ENCODE assay signal across 10 cellular contexts in genomic region chr10:95110823-95111222, GRCh38. TPM values are rescaled to one million over a fixed set of nuclear protein-coding genes. Genes with fewer than 3 reads are reported as not detected.
A peak's percentile ranks its signal among the peaks of the same experiment; 100 is the strongest.
DNase-seq lines count a peak whose midpoint lies in the region; ATAC-seq, FAIRE-seq and TF ChIP-seq lines count a peak whose summit lies in the region.
"Not testable (repeated sequence)": the region's sequence is repeated elsewhere in the genome, so short reads cannot be mapped to it uniquely, and the experiment has no call there.
"Had no signal": no experiment of that assay in that cellular context is flagged by ENCODE, and none has a peak within 500 bp of the region (broad histone marks: within the 10 kb centered on the region; RNA-seq: fewer than 3 reads in every experiment).

No MANE protein-coding gene starts in this region.

- in situ Hi-C loops in HepG2 (cut with HindIII; ENCODE audit: extremely low pct_ligation_motif_present, low pct_unique_long_range_greater_than_20kb): not testable (repeated sequence)

- ATAC-seq in HepG2: peak; percentile 43; the same call in 2 of the 3 replicates

- H3K36me3 ChIP-seq in HepG2 (replicated peaks in 1 of 2; ENCODE audit: control insufficient read depth in 1 of 2, insufficient read depth in 2 of 2, low read length in 2 of 2): not testable (repeated sequence)

- not testable (repeated sequence) for H3K9me3 ChIP-seq in HepG2 (ENCODE audit: low read length)

- not testable (repeated sequence) for TF ChIP-seq CTCF in HepG2 (CRISPR knock-in tag; IDR thresholded peaks at IDR 0.05)

- H3K4me2 ChIP-seq in HepG2 (ENCODE audit: low read depth, low read length): peak overlapping the region; percentile 65

- H4K20me1 ChIP-seq in HepG2 (ENCODE audit: insufficient read depth, low read length): not testable (repeated sequence)

- H3K9ac ChIP-seq in HepG2 (ENCODE audit: insufficient read depth, low read depth, low read length): not testable (repeated sequence)

- not testable (repeated sequence) for TF ChIP-seq RAD21 in HepG2 (CRISPR knock-in tag; IDR thresholded peaks at IDR 0.05)

- CTCF ChIA-PET in HepG2 (lab: Yijun Ruan, JAX; ENCODE audit: low intra/inter-chr PET ratio, low total read pairs): not testable (repeated sequence)

- H2AFZ ChIP-seq in HepG2 (ENCODE audit: low read length): not testable (repeated sequence)

- FAIRE-seq in HepG2 (lab: Jason Lieb, UNC): not testable (repeated sequence)

- 0% methylated on average over 3 of the region's 6 CpGs for WGBS in HepG2 (ENCODE audit: low lambda C conversion rate)

- 0 out of 6 replicates have a peak overlapping the region, but pooled peaks of 1 of the 3 experiments have one; percentile 9 for H3K4me3 ChIP-seq in HepG2 (replicated peaks in 1 of 3; ENCODE audit: insufficient read depth in 1 of 3, low read depth in 2 of 3, low read length in 3 of 3)

- H3K4me1 ChIP-seq in HepG2 (ENCODE audit: insufficient read depth, low read length): peaks cover 37% of the 10 kb centered on the region

- not testable (repeated sequence) for TF ChIP-seq POLR2A in HepG2 (IDR thresholded peaks at IDR 0.05; ENCODE audit: insufficient read depth in 1 of 2, low read depth in 2 of 2, low read length in 2 of 2)

- H3K27me3 ChIP-seq in HepG2 (ENCODE audit: control insufficient read depth in 1 of 2, insufficient read depth in 2 of 2, low read length in 2 of 2): not testable (repeated sequence)

- DNase-seq in NCI-H748 (lab: John Stamatoyannopoulos, UW; ENCODE audit: unreplicated experiment): peak; percentile 8
- DNase-seq in HepG2 (ENCODE audit: low spot score): not testable (repeated sequence)

- POLR2A ChIA-PET in HepG2 (lab: Yijun Ruan, JAX): not testable (repeated sequence)

- not testable (repeated sequence) for TF ChIP-seq EP300 in HepG2 (IDR thresholded peaks at IDR 0.05; ENCODE audit: low read depth in 2 of 2, low read length in 2 of 2); HepG2 (CRISPR knock-in tag; IDR thresholded peaks at IDR 0.05; ENCODE audit: borderline replicate concordance)

- H3K27ac ChIP-seq in HepG2 (ENCODE audit: extremely low read length, insufficient read depth, low read length): not testable (repeated sequence)

- intact Hi-C loops in HepG2 (cut with micrococcal nuclease; ENCODE audit: unreplicated experiment): not testable (repeated sequence)

- H3K79me2 ChIP-seq in HepG2 (ENCODE audit: insufficient read depth, low read length): not testable (repeated sequence)

- BruUV-seq in HepG2 (replicated peaks; lab: Mats Ljungman, UMichigan): not testable (repeated sequence)

TF ChIP-seq in HepG2, 621 proteins besides CTCF, POLR2A, EP300 and RAD21:
- TF ChIP-seq, protein P1, sequence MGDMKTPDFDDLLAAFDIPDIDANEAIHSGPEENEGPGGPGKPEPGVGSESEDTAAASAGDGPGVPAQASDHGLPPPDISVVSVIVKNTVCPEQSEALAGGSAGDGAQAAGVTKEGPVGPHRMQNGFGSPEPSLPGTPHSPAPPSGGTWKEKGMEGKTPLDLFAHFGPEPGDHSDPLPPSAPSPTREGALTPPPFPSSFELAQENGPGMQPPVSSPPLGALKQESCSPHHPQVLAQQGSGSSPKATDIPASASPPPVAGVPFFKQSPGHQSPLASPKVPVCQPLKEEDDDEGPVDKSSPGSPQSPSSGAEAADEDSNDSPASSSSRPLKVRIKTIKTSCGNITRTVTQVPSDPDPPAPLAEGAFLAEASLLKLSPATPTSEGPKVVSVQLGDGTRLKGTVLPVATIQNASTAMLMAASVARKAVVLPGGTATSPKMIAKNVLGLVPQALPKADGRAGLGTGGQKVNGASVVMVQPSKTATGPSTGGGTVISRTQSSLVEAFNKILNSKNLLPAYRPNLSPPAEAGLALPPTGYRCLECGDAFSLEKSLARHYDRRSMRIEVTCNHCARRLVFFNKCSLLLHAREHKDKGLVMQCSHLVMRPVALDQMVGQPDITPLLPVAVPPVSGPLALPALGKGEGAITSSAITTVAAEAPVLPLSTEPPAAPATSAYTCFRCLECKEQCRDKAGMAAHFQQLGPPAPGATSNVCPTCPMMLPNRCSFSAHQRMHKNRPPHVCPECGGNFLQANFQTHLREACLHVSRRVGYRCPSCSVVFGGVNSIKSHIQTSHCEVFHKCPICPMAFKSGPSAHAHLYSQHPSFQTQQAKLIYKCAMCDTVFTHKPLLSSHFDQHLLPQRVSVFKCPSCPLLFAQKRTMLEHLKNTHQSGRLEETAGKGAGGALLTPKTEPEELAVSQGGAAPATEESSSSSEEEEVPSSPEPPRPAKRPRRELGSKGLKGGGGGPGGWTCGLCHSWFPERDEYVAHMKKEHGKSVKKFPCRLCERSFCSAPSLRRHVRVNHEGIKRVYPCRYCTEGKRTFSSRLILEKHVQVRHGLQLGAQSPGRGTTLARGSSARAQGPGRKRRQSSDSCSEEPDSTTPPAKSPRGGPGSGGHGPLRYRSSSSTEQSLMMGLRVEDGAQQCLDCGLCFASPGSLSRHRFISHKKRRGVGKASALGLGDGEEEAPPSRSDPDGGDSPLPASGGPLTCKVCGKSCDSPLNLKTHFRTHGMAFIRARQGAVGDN (CRISPR knock-in tag; IDR thresholded peaks at IDR 0.05): 0 out of 2 replicates have a peak, but pooled peaks have one; percentile 12

RNA-seq across cellular contexts. Expression of gene CYP2C8, which starts 41.5 kb away (rescaled TPM):
- total RNA-seq in HepG2 (2016; rRNA removed; fragmentation: Illumina TruSeq; extraction: Trizol): 0.09 TPM in 1 of 2 replicates, not detected in the other
- 0.10 TPM in 1 of 2 replicates, not detected in the other for total RNA-seq in HepG2 (2016; cell fraction: cytosol; rRNA removed; fragmentation: Illumina TruSeq; extraction: Trizol; ENCODE audit: low read depth)
- 0.15 TPM in 1 of 2 replicates, not detected in the other for total RNA-seq in HepG2 (2016; cell fraction: insoluble cytoplasmic fraction; rRNA removed; fragmentation: Illumina TruSeq; extraction: Trizol)
- total RNA-seq in HepG2 (2016; cell fraction: membrane; rRNA removed; fragmentation: Illumina TruSeq; extraction: Trizol): 0.14 and 0.19 TPM in 2 replicates
- 0.31 and 0.84 TPM in 2 replicates for total RNA-seq in HepG2 (2016; cell fraction: nucleus; rRNA removed; fragmentation: Illumina TruSeq; extraction: Trizol)
- 0.13 and 0.15 TPM in 2 replicates for polyA plus RNA-seq in HepG2 (2011; rRNA removed)
- polyA plus RNA-seq in HepG2 (2011; cell fraction: cytosol; rRNA removed): 0.03 TPM in 2 replicates
- polyA plus RNA-seq in HepG2 (2011; cell fraction: nucleus; rRNA removed): 0.37 and 0.68 TPM in 2 replicates
- 0.11 TPM in 1 of 2 replicates, not detected in the other for polyA plus RNA-seq in HepG2 (2012)
- polyA plus RNA-seq in HepG2 (2016; cell fraction: cytosol; fragmentation: Illumina TruSeq; extraction: Trizol; ENCODE audit: low read depth): not detected in 2 replicates
- polyA plus RNA-seq in HepG2 (2016; cell fraction: insoluble cytoplasmic fraction; fragmentation: Illumina TruSeq; extraction: Trizol; ENCODE audit: low read depth): not detected in 2 replicates
- not detected in 2 replicates for polyA plus RNA-seq in HepG2 (2016; cell fraction: membrane; fragmentation: Illumina TruSeq; extraction: Trizol; ENCODE audit: low read depth)
- 2.4 and 2.8 TPM in 2 replicates for polyA plus RNA-seq in HepG2 (2016; cell fraction: nucleus; fragmentation: Illumina TruSeq; extraction: Trizol; ENCODE audit: insufficient read depth, low read depth)
- polyA minus RNA-seq in HepG2 (2011; rRNA and poly(A)+ RNA removed; ENCODE audit: low replicate concordance): not detected in 2 replicates
- not detected in 2 replicates for polyA minus RNA-seq in HepG2 (2011; cell fraction: cytosol; rRNA and poly(A)+ RNA removed)
- 0.75 TPM in 1 of 2 replicates, not detected in the other for polyA minus RNA-seq in HepG2 (2011; cell fraction: nucleus; rRNA and poly(A)+ RNA removed)
- total RNA-seq: A172; A673; Calu3; CD4-positive, alpha-beta memory T cell; CD4-positive, CD25-positive, alpha-beta regulatory T cell; Daoy had no signal
- polyA plus RNA-seq: BJ; CD14-positive monocyte; CD4-positive, alpha-beta memory T cell; CD4-positive, CD25-positive, alpha-beta regulatory T cell had no signal
